15 cellular contexts compared by ENCODE assay signal in genomic region chr3:60080648-60081047, GRCh38.
DNase-seq lines count a peak whose midpoint lies in the region; ATAC-seq and TF ChIP-seq lines count a peak whose summit lies in the region.
"Had no signal": no experiment of that assay in that cellular context is flagged by ENCODE, and none has a peak within 500 bp of the region (broad histone marks: within the 10 kb centered on the region; RNA-seq: fewer than 3 reads in every experiment).

No MANE protein-coding gene starts in this region.

- ATAC-seq in GM23338 (no peak), activated B cell treated with CpG ODN at 0.5 μM for 24 hours (ENCODE audit: low read depth) (no peak), GM19395 (IDR thresholded peaks at IDR 0.05; ENCODE audit: unreplicated experiment) (no peak), GM21515 (IDR thresholded peaks at IDR 0.05; ENCODE audit: unreplicated experiment) (no peak), HG02938 (IDR thresholded peaks at IDR 0.05; ENCODE audit: unreplicated experiment) (no peak)
- ATAC-seq in naive thymus-derived CD8-positive, alpha-beta T cell = peak in 1 of 2 donors; percentile 32
- ATAC-seq: esophagus mucosa, sciatic nerve had no signal

- H2AFZ ChIP-seq in GM23338 = peak overlapping the region; percentile 40; the same call in 1 of the 2 replicates

- peaks cover 4% of the 10 kb centered on the region for H3K9me3 ChIP-seq in CD8-positive, alpha-beta memory T cell (ENCODE audit: low read length)
- H3K9me3 ChIP-seq: HAP-1 had no signal

- CTCF ChIA-PET in CD8-positive, alpha-beta memory T cell (lab: Charles Lee) = no interaction called here
- CTCF ChIA-PET in activated B cell treated with CpG ODN at 0.5 μM for 24 hours (lab: Charles Lee) = no interaction called here

- no peaks in the 10 kb centered on the region for H3K79me2 ChIP-seq in GM23338 (replicated peaks; ENCODE audit: insufficient read depth)

- 0 out of 2 replicates have a peak, but pooled peaks cover 8% of the 10 kb centered on the region for H3K9me2 ChIP-seq in GM23338 (ENCODE audit: insufficient read depth)

- H3K4me2 ChIP-seq in GM23338 = no peak overlapping the region; the same call in 1 of the 2 replicates

- intact Hi-C loops in activated B cell treated with CpG ODN at 0.5 μM for 24 hours (cut with micrococcal nuclease) = no loop called here

- H3K27ac ChIP-seq in CD8-positive, alpha-beta memory T cell (ENCODE audit: low read depth, low read length) = no peak overlapping the region
- no peak overlapping the region for H3K27ac ChIP-seq in GM23338 (ENCODE audit: low read depth)

- H4K20me1 ChIP-seq in GM23338 (replicated peaks; ENCODE audit: insufficient read depth) = no peaks in the 10 kb centered on the region

- peak overlapping the region in 6 of 8 donors; percentile 2 to 85 (median 48) for H3K27ac Mint-ChIP-seq in CD8-positive, alpha-beta memory T cell
- H3K27ac Mint-ChIP-seq in GM23338 = no peak overlapping the region
- H3K27ac Mint-ChIP-seq in activated B cell treated with CpG ODN at 0.5 μM for 24 hours = no peak overlapping the region
- H3K27ac Mint-ChIP-seq in naive thymus-derived CD8-positive, alpha-beta T cell = peak overlapping the region; percentile 15 to 95 (median 79)

- H3K4me1 Mint-ChIP-seq in CD8-positive, alpha-beta memory T cell = peaks cover 24 to 40% (median 37%) of the 10 kb centered on the region in 3 donors
- peaks cover 11% of the 10 kb centered on the region for H3K4me1 Mint-ChIP-seq in GM23338
- peaks cover 52% of the 10 kb centered on the region for H3K4me1 Mint-ChIP-seq in activated B cell treated with CpG ODN at 0.5 μM for 24 hours
- H3K4me1 Mint-ChIP-seq in naive thymus-derived CD8-positive, alpha-beta T cell = peaks cover 27 to 73% (median 62%) of the 10 kb centered on the region in 4 donors

- H3F3A ChIP-seq in GM23338 (replicated peaks; ENCODE audit: low read depth) = no peaks in the 10 kb centered on the region

- peaks cover 0 to 11% (median 3%) of the 10 kb centered on the region in 3 donors for H3K36me3 Mint-ChIP-seq in CD8-positive, alpha-beta memory T cell
- H3K36me3 Mint-ChIP-seq in GM23338 (ENCODE audit: low read depth) = no peaks in the 10 kb centered on the region
- no peaks in the 10 kb centered on the region for H3K36me3 Mint-ChIP-seq in activated B cell treated with CpG ODN at 0.5 μM for 24 hours (ENCODE audit: low read depth)
- H3K36me3 Mint-ChIP-seq in naive thymus-derived CD8-positive, alpha-beta T cell = peaks cover 2 to 4% (median 2%) of the 10 kb centered on the region in 3 donors

- peak overlapping the region in 5 of 7 donors; percentile 0 to 62 (median 42) for H3K4me3 Mint-ChIP-seq in CD8-positive, alpha-beta memory T cell
- H3K4me3 Mint-ChIP-seq in GM23338 (no peak overlapping the region), activated B cell treated with CpG ODN at 0.5 μM for 24 hours (peak overlapping the region; percentile 39)
- H3K4me3 Mint-ChIP-seq in naive thymus-derived CD8-positive, alpha-beta T cell = peak overlapping the region in 9 of 10 donors; percentile 34 to 87 (median 74)

- DNase-seq in CD8-positive, alpha-beta memory T cell = no peak
- DNase-seq in GM23338 (ENCODE audit: low spot score) = no peak
- DNase-seq in activated B cell treated with CpG ODN at 0.5 μM for 24 hours = no peak
- no peak for DNase-seq in naive thymus-derived CD8-positive, alpha-beta T cell
- DNase-seq: activated CD4-positive, alpha-beta T cell treated with anti-CD3 and anti-CD28 coated beads for 4 hours; GDM1; NCI-H2171; OCI-M1; SW 1271 had no signal

- no peaks in the 10 kb centered on the region for H3K36me3 ChIP-seq in CD8-positive, alpha-beta memory T cell (ENCODE audit: insufficient read depth, low read length)
- H3K36me3 ChIP-seq in GM23338 (ENCODE audit: insufficient read depth) = no peaks in the 10 kb centered on the region
- H3K36me3 ChIP-seq: HAP-1 had no signal

- no peaks in the 10 kb centered on the region for H3K27me3 ChIP-seq in CD8-positive, alpha-beta memory T cell (ENCODE audit: insufficient read depth, low read length, poor library complexity, severe bottlenecking)
- H3K27me3 ChIP-seq in GM23338 (ENCODE audit: insufficient read depth) = no peaks in the 10 kb centered on the region

- H3K4me1 ChIP-seq in CD8-positive, alpha-beta memory T cell (ENCODE audit: insufficient read depth, low read length) = peaks cover 29% of the 10 kb centered on the region
- 0 out of 2 replicates have a peak, but pooled peaks cover 5% of the 10 kb centered on the region for H3K4me1 ChIP-seq in GM23338 (ENCODE audit: insufficient read depth)

- H3K4me3 ChIP-seq in CD8-positive, alpha-beta memory T cell (ENCODE audit: low read length) = peak overlapping the region; percentile 65
- no peak overlapping the region for H3K4me3 ChIP-seq in GM23338
- H3K4me3 ChIP-seq: HAP-1 had no signal

- H3K27me3 Mint-ChIP-seq in CD8-positive, alpha-beta memory T cell = no peaks in the 10 kb centered on the region
- H3K27me3 Mint-ChIP-seq in GM23338 (ENCODE audit: insufficient read depth, low read depth, poor library complexity) (no peaks in the 10 kb centered on the region), activated B cell treated with CpG ODN at 0.5 μM for 24 hours (no peaks in the 10 kb centered on the region)
- H3K27me3 Mint-ChIP-seq in naive thymus-derived CD8-positive, alpha-beta T cell = no peaks in the 10 kb centered on the region

- peaks cover 0 to 9% (median 6%) of the 10 kb centered on the region in 5 donors for H3K9me3 Mint-ChIP-seq in CD8-positive, alpha-beta memory T cell
- H3K9me3 Mint-ChIP-seq in GM23338 (no peaks in the 10 kb centered on the region; the same call in 2 of the 3 replicates), activated B cell treated with CpG ODN at 0.5 μM for 24 hours (peaks cover 3% of the 10 kb centered on the region)
- H3K9me3 Mint-ChIP-seq in naive thymus-derived CD8-positive, alpha-beta T cell = peaks cover 0 to 15% (median 3%) of the 10 kb centered on the region in 9 donors

- POLR2A ChIA-PET in CD8-positive, alpha-beta memory T cell (lab: Charles Lee) = no interaction called here
- POLR2A ChIA-PET in activated B cell treated with CpG ODN at 0.5 μM for 24 hours (lab: Charles Lee) = no interaction called here
- POLR2A ChIA-PET in naive thymus-derived CD8-positive, alpha-beta T cell (lab: Charles Lee) = interaction anchor here (1.2 kb wide), 1 partner anchor 70 kb away, joined by 3 read pairs; no protein-coding TSS in a partner anchor

- TF ChIP-seq CTCF in GM23338 (conservative IDR thresholded peaks at IDR 0.05; ENCODE audit: low read depth in 2 of 2) (no peak), activated B cell treated with CpG ODN at 0.5 μM for 24 hours (IDR thresholded peaks at IDR 0.05) (no peak)

TF ChIP-seq in GM23338, 12 proteins besides CTCF, POLR2A, EP300 and RAD21 (continues in another document):
- no peak for TF ChIP-seq ZNF331 (CRISPR knock-in tag; IDR thresholded peaks at IDR 0.05; ENCODE audit: low read depth)
- no peak for TF ChIP-seq NANOG (IDR thresholded peaks at IDR 0.05; ENCODE audit: borderline replicate concordance)
- no peak for TF ChIP-seq STAT1 (IDR thresholded peaks at IDR 0.05; ENCODE audit: unreplicated experiment)
- no peak for TF ChIP-seq ZNF114 (CRISPR knock-in tag; IDR thresholded peaks at IDR 0.05)
- no peak for TF ChIP-seq EZH2 (IDR thresholded peaks at IDR 0.05; ENCODE audit: low read depth, unreplicated experiment)

Comparison
In these comparisons a context has a peak if more than half of its experiments do, and no peak if none do; other contexts are left out.
1. H3K27ac Mint-ChIP-seq: peak in CD8-positive, alpha-beta memory T cell (6 of 8) and naive thymus-derived CD8-positive, alpha-beta T cell (10 of 10); none in GM23338 (single experiment) and activated B cell treated with CpG ODN at 0.5 μM for 24 hours (single experiment).